In genomic region chr6:133309579-133309978, GRCh38 we compare ENCODE assay signal across 14 cellular contexts.
"Had no signal": no experiment of that assay in that cellular context is flagged by ENCODE, and none has a peak within 500 bp of the region (broad histone marks: within the 10 kb centered on the region; RNA-seq: fewer than 3 reads in every experiment).

No MANE protein-coding gene starts in this region.

- H3K36me3 Mint-ChIP-seq: stimulated activated memory B cell treated with anti-CD40 and anti-IgM and Interleukin-4, amounts not matched to agents 10 μg/mL and 1 μg/mL and 100 μg/mL, for 72 hours had no signal

- H3K9me3 ChIP-seq: ovary, SK-N-SH, transverse colon had no signal

- H3K4me1 ChIP-seq: transverse colon had no signal

- H3K27ac ChIP-seq: dorsolateral prefrontal cortex, ovary, transverse colon had no signal

- H3K27me3 ChIP-seq: ovary, transverse colon had no signal

- ATAC-seq: esophagus mucosa; stimulated activated memory B cell treated with anti-CD40 and anti-IgM and Interleukin-4, amounts not matched to agents 10 μg/mL and 1 μg/mL and 100 μg/mL, for 72 hours; WTC11 had no signal

- H3K9me2 ChIP-seq: SK-N-SH had no signal

- H3K4me2 ChIP-seq: SK-N-SH had no signal

- H3K9me3 Mint-ChIP-seq: T-helper 1 cell treated with Interleukin-12 subunit alpha and Interleukin-12 subunit beta and Interleukin-4 antibody, amounts not matched to agents 30 μg/mL and 1 μg/mL, for 36 hours had no signal

- H3K36me3 ChIP-seq: ovary, transverse colon had no signal

- H3K27me3 Mint-ChIP-seq: stimulated activated memory B cell treated with anti-CD40 and anti-IgM and Interleukin-4, amounts not matched to agents 10 μg/mL and 1 μg/mL and 100 μg/mL, for 72 hours had no signal

- DNase-seq: activated CD4-positive, alpha-beta T cell treated with anti-CD3 and anti-CD28 coated beads for 48 hours; activated CD8-positive, alpha-beta memory T cell treated with anti-CD3 and anti-CD28 coated beads for 24 hours; activated naive CD4-positive, alpha-beta T cell treated with anti-CD3 and anti-CD28 coated beads for 36 hours; dorsolateral prefrontal cortex; hypothalamus; ovary; SK-N-SH; substantia nigra; transverse colon had no signal

- H3K27ac Mint-ChIP-seq: activated naive CD4-positive, alpha-beta T cell treated with anti-CD3 and anti-CD28 coated beads for 36 hours; stimulated activated memory B cell treated with anti-CD40 and anti-IgM and Interleukin-4, amounts not matched to agents 10 μg/mL and 1 μg/mL and 100 μg/mL, for 72 hours; T-helper 1 cell treated with Interleukin-12 subunit alpha and Interleukin-12 subunit beta and Interleukin-4 antibody, amounts not matched to agents 30 μg/mL and 1 μg/mL, for 36 hours; WTC11 had no signal

- H3K4me3 ChIP-seq: dorsolateral prefrontal cortex, ovary, transverse colon had no signal

- H3K4me1 Mint-ChIP-seq: neural crest cell; stimulated activated memory B cell treated with anti-CD40 and anti-IgM and Interleukin-4, amounts not matched to agents 10 μg/mL and 1 μg/mL and 100 μg/mL, for 72 hours had no signal

- H3K4me3 Mint-ChIP-seq: activated naive CD4-positive, alpha-beta T cell treated with anti-CD3 and anti-CD28 coated beads for 36 hours; neural crest cell; stimulated activated memory B cell treated with anti-CD40 and anti-IgM and Interleukin-4, amounts not matched to agents 10 μg/mL and 1 μg/mL and 100 μg/mL, for 72 hours; T-helper 1 cell treated with Interleukin-12 subunit alpha and Interleukin-12 subunit beta and Interleukin-4 antibody, amounts not matched to agents 30 μg/mL and 1 μg/mL, for 36 hours; WTC11 had no signal
